9 cellular contexts compared by ENCODE assay signal in the genomic region with DNA sequence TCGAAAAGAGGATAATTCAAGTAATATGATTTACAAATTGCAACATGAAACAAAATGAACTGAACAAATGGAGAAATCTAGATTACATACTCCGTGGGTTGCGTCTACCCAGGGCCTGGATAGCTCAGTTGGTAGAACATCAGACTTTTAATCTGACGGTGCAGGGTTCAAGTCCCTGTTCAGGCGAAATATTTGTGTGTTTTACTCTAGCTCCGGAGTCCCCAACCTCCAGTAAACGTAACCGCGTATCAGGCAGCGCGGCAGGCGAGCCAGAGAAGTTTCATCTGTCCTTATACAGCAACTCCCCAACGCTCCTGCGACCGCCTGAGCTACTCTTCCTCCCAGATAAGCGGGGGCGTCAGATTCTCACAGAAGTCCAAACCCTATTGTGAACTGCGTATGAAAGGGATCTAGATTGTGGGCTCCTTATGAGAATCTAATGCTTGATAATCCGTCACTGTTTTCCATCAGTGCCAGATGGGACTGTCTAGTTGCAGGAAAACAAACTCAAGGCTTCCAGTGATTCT.
DNase-seq lines count a peak whose midpoint lies in the region; TF ChIP-seq lines count a peak whose summit lies in the region.
"Had no signal": no experiment of that assay in that cellular context is flagged by ENCODE, and none has a peak within 500 bp of the region (broad histone marks: within the 10 kb centered on the region; RNA-seq: fewer than 3 reads in every experiment).

No MANE protein-coding gene starts in this region.

- H3K4me1 ChIP-seq in ES-I3 (ENCODE audit: insufficient read depth, low read length): no peaks in the 10 kb centered on the region

- H3K36me3 ChIP-seq in ES-I3 (ENCODE audit: insufficient read depth, low read length) (no peaks in the 10 kb centered on the region), MG63 (no peaks in the 10 kb centered on the region), WERI-Rb-1 (no peaks in the 10 kb centered on the region)

- DNase-seq in MG63 (peak; percentile 92), WERI-Rb-1 (peak; percentile 32), kidney glomerular epithelial cell (lab: John Stamatoyannopoulos, UW) (peak; percentile 60), NCI-H345 (lab: John Stamatoyannopoulos, UW) (no peak), GM19240 (ENCODE audit: insufficient read length, low spot score) (no peak), coronary artery (ENCODE audit: low spot score) (no peak)
- DNase-seq in stimulated activated CD4-positive, alpha-beta T cell treated with anti-CD3 and anti-CD28 coated beads, Interleukin-2, amount 100 ng/mL, for 24 hours: no peak
- DNase-seq: activated CD4-positive, alpha-beta T cell treated with anti-CD3 and anti-CD28 coated beads for 4 hours had no signal

- no peaks in the 10 kb centered on the region for H3K27me3 ChIP-seq in MG63
- H3K27me3 ChIP-seq in WERI-Rb-1 (ENCODE audit: insufficient read depth, low read depth, severe bottlenecking): peaks cover 96% of the 10 kb centered on the region

- H3K4me3 ChIP-seq in MG63: peak overlapping the region; percentile 49
- no peak overlapping the region for H3K4me3 ChIP-seq in WERI-Rb-1 (ENCODE audit: low read depth, low read length)
- no peak overlapping the region for H3K4me3 ChIP-seq in coronary artery

- no peak overlapping the region for H3K27ac ChIP-seq in WERI-Rb-1
- H3K27ac ChIP-seq in coronary artery: no peak overlapping the region

- H3K9me3 ChIP-seq in ES-I3 (ENCODE audit: control insufficient read depth, insufficient read depth, low read length) (no peaks in the 10 kb centered on the region), MG63 (no peaks in the 10 kb centered on the region), WERI-Rb-1 (ENCODE audit: severe bottlenecking) (peaks cover 37% of the 10 kb centered on the region)

- TF ChIP-seq CTCF in WERI-Rb-1 (IDR thresholded peaks at IDR 0.05; ENCODE audit: low read depth, low read length) (no peak), coronary artery (IDR thresholded peaks at IDR 0.05) (no peak)

- peak overlapping the region; percentile 58 for H3K9ac ChIP-seq in ES-I3 (ENCODE audit: low read depth, low read length)

Comparison
In these comparisons a context has a peak if more than half of its experiments do, and no peak if none do; other contexts are left out.
1. DNase-seq: peak in MG63 (single experiment), WERI-Rb-1 (single experiment) and kidney glomerular epithelial cell (single experiment); none in NCI-H345 (single experiment), GM19240 (single experiment), stimulated activated CD4-positive, alpha-beta T cell treated with anti-CD3 and anti-CD28 coated beads, Interleukin-2, amount 100 ng/mL, for 24 hours (0 of 2) and coronary artery (single experiment).